11 cellular contexts compared by ENCODE assay signal in the genomic region with DNA sequence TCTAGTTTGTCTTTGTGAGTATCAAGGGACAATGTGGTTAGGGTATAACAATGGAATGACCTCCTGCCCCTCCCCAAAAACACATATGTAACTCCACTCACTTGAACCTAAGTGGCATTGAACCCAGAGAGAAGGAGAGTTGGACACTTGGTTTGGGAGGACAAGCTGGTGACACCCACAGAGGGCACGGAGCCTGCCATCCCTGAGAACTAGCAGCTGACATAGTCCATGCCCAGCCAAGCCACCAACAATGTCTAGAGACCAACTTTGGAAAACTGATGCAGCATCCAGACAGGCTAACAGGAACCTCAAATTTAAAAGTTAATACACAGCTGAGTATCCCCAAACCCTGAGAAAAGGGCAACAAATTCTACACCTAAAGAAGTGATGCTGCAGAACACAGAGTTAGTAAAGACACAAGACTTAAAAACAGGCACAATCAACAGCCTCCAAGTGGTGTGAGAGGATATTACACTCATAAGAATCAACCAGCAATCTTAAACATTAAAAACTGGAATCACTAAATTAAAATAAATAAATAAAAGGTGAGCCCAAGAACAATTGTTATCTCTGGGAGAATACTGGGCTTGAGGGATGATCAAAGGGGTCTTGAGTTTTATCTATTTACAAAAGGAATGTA. TPM values are rescaled to one million over a fixed set of nuclear protein-coding genes. Genes with fewer than 3 reads are reported as not detected.
DNase-seq lines count a peak whose midpoint lies in the region; ATAC-seq and TF ChIP-seq lines count a peak whose summit lies in the region.
"Had no signal": no experiment of that assay in that cellular context is flagged by ENCODE, and none has a peak within 500 bp of the region (broad histone marks: within the 10 kb centered on the region; RNA-seq: fewer than 3 reads in every experiment).

No MANE protein-coding gene starts in this region.

- H3K9me3 ChIP-seq in IMR-90 (ENCODE audit: control insufficient read depth, insufficient read depth, low read length) (no peaks in the 10 kb centered on the region), WERI-Rb-1 (ENCODE audit: severe bottlenecking) (no peaks in the 10 kb centered on the region)

- H3K27me3 Mint-ChIP-seq in mesothelial cell of epicardium (ENCODE audit: low read depth) = no peaks in the 10 kb centered on the region
- H3K27me3 Mint-ChIP-seq: activated T-cell treated with anti-CD3 and anti-CD28 coated beads, Interleukin-2, amount 50 U/mL, for 24 hours had no signal

- TF ChIP-seq CTCF in IMR-90 (conservative IDR thresholded peaks at IDR 0.05; ENCODE audit: low read depth, low read length) (peak; percentile 28; the same call in 1 of the 2 replicates), WERI-Rb-1 (IDR thresholded peaks at IDR 0.05; ENCODE audit: low read depth, low read length) (peak; percentile 4; the same call in 1 of the 2 replicates), mesothelial cell of epicardium (IDR thresholded peaks at IDR 0.05; ENCODE audit: unreplicated experiment) (peak; percentile 59)

- in situ Hi-C loops in IMR-90 (cut with MboI; ENCODE audit: low sequenced_read_pairs) = no loop called here

- H3K27ac Mint-ChIP-seq in mesothelial cell of epicardium = no peak overlapping the region

- peaks cover 20% of the 10 kb centered on the region for H3K36me3 Mint-ChIP-seq in mesothelial cell of epicardium

- dilution Hi-C loops in IMR-90 (cut with HindIII; ENCODE audit: low sequenced_read_pairs, unreplicated experiment) = no loop called here

- no peak overlapping the region for H3K9ac ChIP-seq in IMR-90 (ENCODE audit: low read depth, low read length)

- no peak overlapping the region for H3K27ac ChIP-seq in IMR-90 (ENCODE audit: insufficient read depth, low read length)
- no peak overlapping the region for H3K27ac ChIP-seq in WERI-Rb-1

- no peak overlapping the region; a peak in 1 of 4 replicates for H4K8ac ChIP-seq in IMR-90 (ENCODE audit: low read depth in 2 of 2, low read length in 2 of 2)

- H2AK5ac ChIP-seq in IMR-90 (ENCODE audit: low read depth, low read length) = no peak overlapping the region

- CTCF ChIA-PET in IMR-90 (lab: Yijun Ruan, JAX) = interaction anchor here (1.2 kb wide), 1 partner anchor 14 kb away, joined by 3 read pairs; no protein-coding TSS in a partner anchor

- no TSS peak for BruUV-seq in IMR-90 (replicated peaks; lab: Mats Ljungman, UMichigan)

- H3K27me3 ChIP-seq in IMR-90 (ENCODE audit: control insufficient read depth, insufficient read depth, low read length) (no peaks in the 10 kb centered on the region), WERI-Rb-1 (ENCODE audit: insufficient read depth, low read depth, severe bottlenecking) (no peaks in the 10 kb centered on the region)

- H3K14ac ChIP-seq in IMR-90 (replicated peaks; ENCODE audit: low read depth, low read length) = no peak overlapping the region

- DNase-seq in EH (ENCODE audit: low read depth) (peak; percentile 26), IMR-90 (no peak), WERI-Rb-1 (no peak), mesothelial cell of epicardium (ENCODE audit: low spot score in 2 of 2, unreplicated experiment in 2 of 2) (no peak), NCI-H446 treated with DMSO at 0.1 percent for 48 hours (lab: John Stamatoyannopoulos, UW) (no peak), hepatic stellate cell (ENCODE audit: low spot score) (no peak)
- DNase-seq: activated T-cell treated with anti-CD3 and anti-CD28 coated beads, Interleukin-2, amount 50 U/mL, for 24 hours; effector CD8-positive, alpha-beta T cell; mesendoderm had no signal

- H4K20me1 ChIP-seq in IMR-90 (ENCODE audit: insufficient read depth, low read length) = peaks cover 22% of the 10 kb centered on the region; the same call in 1 of the 2 replicates

- H2AK9ac ChIP-seq in IMR-90 (replicated peaks; ENCODE audit: low read depth, low read length, poor library complexity) = no peak overlapping the region

- POLR2A ChIA-PET in IMR-90 (lab: Charles Lee; ENCODE audit: unreplicated experiment) = no interaction called here

- no peak overlapping the region for H2BK120ac ChIP-seq in IMR-90 (ENCODE audit: low read depth, low read length)

- H3K23ac ChIP-seq in IMR-90 (ENCODE audit: low read depth, low read length) = no peak overlapping the region

- H2AFZ ChIP-seq in IMR-90 (replicated peaks; ENCODE audit: low read length, poor library complexity) = no peak overlapping the region

- no peak overlapping the region for H3K4ac ChIP-seq in IMR-90 (ENCODE audit: low read depth, low read length)

- TF ChIP-seq RAD21 in IMR-90 (IDR thresholded peaks at IDR 0.05; ENCODE audit: low read length) = no peak

- intact Hi-C loops in IMR-90 (cut with micrococcal nuclease) = no loop called here

- peaks cover 18% of the 10 kb centered on the region for H3K4me1 ChIP-seq in IMR-90 (ENCODE audit: control insufficient read depth, insufficient read depth, low read length)

- H3K4me1 Mint-ChIP-seq in mesothelial cell of epicardium = no peaks in the 10 kb centered on the region

- no peak for ATAC-seq in IMR-90 (ENCODE audit: low read depth)
- ATAC-seq in HG03469 (IDR thresholded peaks at IDR 0.05; ENCODE audit: unreplicated experiment) = no peak
- ATAC-seq in GM18867 (IDR thresholded peaks at IDR 0.05; ENCODE audit: unreplicated experiment) = no peak

- H3K18ac ChIP-seq in IMR-90 (ENCODE audit: low read depth, low read length) = no peak overlapping the region

- peaks cover 28% of the 10 kb centered on the region for H3K9me1 ChIP-seq in IMR-90 (ENCODE audit: insufficient read depth, low read length)

- no peaks in the 10 kb centered on the region for H3K9me3 Mint-ChIP-seq in mesothelial cell of epicardium
- H3K9me3 Mint-ChIP-seq: activated T-cell treated with anti-CD3 and anti-CD28 coated beads, Interleukin-2, amount 50 U/mL, for 24 hours had no signal

- no peak overlapping the region for H2BK20ac ChIP-seq in IMR-90 (ENCODE audit: low read depth, low read length)

- H3K56ac ChIP-seq in IMR-90 (ENCODE audit: extremely low read depth, insufficient read depth, low read length) = no peak overlapping the region

- H3K4me3 Mint-ChIP-seq in mesothelial cell of epicardium = no peak overlapping the region
- H3K4me3 Mint-ChIP-seq: activated T-cell treated with anti-CD3 and anti-CD28 coated beads, Interleukin-2, amount 50 U/mL, for 24 hours had no signal

- no peak overlapping the region for H2BK5ac ChIP-seq in IMR-90 (ENCODE audit: low read depth, low read length, poor library complexity, severe bottlenecking)

- H2BK15ac ChIP-seq in IMR-90 (ENCODE audit: low read depth, low read length) = no peak overlapping the region

- H4K5ac ChIP-seq in IMR-90 (ENCODE audit: low read depth, low read length) = no peak overlapping the region

- 80% methylated on average over 1 of the region's 1 CpG; no CpG with 5 or more reads in 1 of the 2 experiments for WGBS in IMR-90 (ENCODE audit: extremely low coverage in 2 of 2, insufficient read length in 1 of 2), 2 experiments

- H3K36me3 ChIP-seq in IMR-90 (ENCODE audit: control insufficient read depth, insufficient read depth, low read length) = peaks cover 17% of the 10 kb centered on the region
- peaks cover 24% of the 10 kb centered on the region for H3K36me3 ChIP-seq in WERI-Rb-1

- no peak for TF ChIP-seq POLR2A in IMR-90 (IDR thresholded peaks at IDR 0.05; ENCODE audit: low read depth, low read length)

- H3K4me2 ChIP-seq in IMR-90 (ENCODE audit: low read depth, low read length) = no peak overlapping the region

- H4K91ac ChIP-seq in IMR-90 (ENCODE audit: insufficient read depth, low read depth, low read length) = no peak overlapping the region

- H3K4me3 ChIP-seq in IMR-90 (ENCODE audit: insufficient read depth, low read depth, low read length) = no peak overlapping the region
- H3K4me3 ChIP-seq in WERI-Rb-1 (ENCODE audit: low read depth, low read length) = no peak overlapping the region

- H3K79me1 ChIP-seq in IMR-90 (ENCODE audit: low read depth in 1 of 2, low read length in 2 of 2) = peaks cover 59 to 73% of the 10 kb centered on the region in 2 experiments

TF ChIP-seq in IMR-90, 13 proteins besides CTCF, POLR2A, EP300 and RAD21 (continues in another document):
- TF ChIP-seq RCOR1 (IDR thresholded peaks at IDR 0.05; ENCODE audit: insufficient replicate concordance, low read length) = no peak
- TF ChIP-seq, protein P1, sequence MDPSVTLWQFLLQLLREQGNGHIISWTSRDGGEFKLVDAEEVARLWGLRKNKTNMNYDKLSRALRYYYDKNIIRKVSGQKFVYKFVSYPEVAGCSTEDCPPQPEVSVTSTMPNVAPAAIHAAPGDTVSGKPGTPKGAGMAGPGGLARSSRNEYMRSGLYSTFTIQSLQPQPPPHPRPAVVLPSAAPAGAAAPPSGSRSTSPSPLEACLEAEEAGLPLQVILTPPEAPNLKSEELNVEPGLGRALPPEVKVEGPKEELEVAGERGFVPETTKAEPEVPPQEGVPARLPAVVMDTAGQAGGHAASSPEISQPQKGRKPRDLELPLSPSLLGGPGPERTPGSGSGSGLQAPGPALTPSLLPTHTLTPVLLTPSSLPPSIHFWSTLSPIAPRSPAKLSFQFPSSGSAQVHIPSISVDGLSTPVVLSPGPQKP (IDR thresholded peaks at IDR 0.05; ENCODE audit: borderline replicate concordance, low read depth, low read length) = no peak
- TF ChIP-seq CEBPB (IDR thresholded peaks at IDR 0.05; ENCODE audit: low read depth, low read length) = no peak
- TF ChIP-seq RFX5 (IDR thresholded peaks at IDR 0.05; ENCODE audit: low read depth, low read length) = no peak
- TF ChIP-seq SMC3 (IDR thresholded peaks at IDR 0.05; ENCODE audit: low read depth, low read length) = no peak; the same call in 1 of the 2 replicates
- TF ChIP-seq MAZ (IDR thresholded peaks at IDR 0.05; ENCODE audit: borderline replicate concordance, low read depth, low read length) = no peak
- TF ChIP-seq MXI1 (IDR thresholded peaks at IDR 0.05; ENCODE audit: borderline replicate concordance, low read depth, low read length) = no peak
- no peak for TF ChIP-seq FOS (IDR thresholded peaks at IDR 0.05; ENCODE audit: low read depth, low read length)
- no peak for TF ChIP-seq BHLHE40 (IDR thresholded peaks at IDR 0.05; ENCODE audit: low read depth, low read length)
- TF ChIP-seq MAFK (IDR thresholded peaks at IDR 0.05; ENCODE audit: low read depth, low read length) = no peak
- TF ChIP-seq NFE2L2 (IDR thresholded peaks at IDR 0.05; ENCODE audit: low read depth, low read length) = no peak
- TF ChIP-seq CHD1 (IDR thresholded peaks at IDR 0.05; ENCODE audit: low read depth, low read length) = no peak

RNA-seq across cellular contexts. Expression of a gene that starts 27.2 kb away (rescaled TPM):
- total RNA-seq in IMR-90 (2012; rRNA removed) = 58.3 and 76.0 TPM in 2 replicates
- 37.0 and 49.5 TPM in 2 replicates for polyA plus RNA-seq in IMR-90 (2012; rRNA removed)
- polyA plus RNA-seq in IMR-90 (2012; cell fraction: cytosol; rRNA removed) = 20.2 and 21.1 TPM in 2 replicates
- 42.0 and 53.9 TPM in 2 replicates for polyA plus RNA-seq in IMR-90 (2012; cell fraction: nucleus; rRNA removed; ENCODE audit: low replicate concordance)
- 104 to 107 TPM (median 105 TPM) in 3 replicates for total RNA-seq in mesothelial cell of epicardium

Comparison
In these comparisons a context has a peak if more than half of its experiments do, and no peak if none do; other contexts are left out.
1. CTCF ChIP-seq: peak in every context shown above with its lines; median percentile 59 in mesothelial cell of epicardium; 28 in IMR-90; 4 in WERI-Rb-1.